ENCODE assay signal across 14 cellular contexts in the genomic region with DNA sequence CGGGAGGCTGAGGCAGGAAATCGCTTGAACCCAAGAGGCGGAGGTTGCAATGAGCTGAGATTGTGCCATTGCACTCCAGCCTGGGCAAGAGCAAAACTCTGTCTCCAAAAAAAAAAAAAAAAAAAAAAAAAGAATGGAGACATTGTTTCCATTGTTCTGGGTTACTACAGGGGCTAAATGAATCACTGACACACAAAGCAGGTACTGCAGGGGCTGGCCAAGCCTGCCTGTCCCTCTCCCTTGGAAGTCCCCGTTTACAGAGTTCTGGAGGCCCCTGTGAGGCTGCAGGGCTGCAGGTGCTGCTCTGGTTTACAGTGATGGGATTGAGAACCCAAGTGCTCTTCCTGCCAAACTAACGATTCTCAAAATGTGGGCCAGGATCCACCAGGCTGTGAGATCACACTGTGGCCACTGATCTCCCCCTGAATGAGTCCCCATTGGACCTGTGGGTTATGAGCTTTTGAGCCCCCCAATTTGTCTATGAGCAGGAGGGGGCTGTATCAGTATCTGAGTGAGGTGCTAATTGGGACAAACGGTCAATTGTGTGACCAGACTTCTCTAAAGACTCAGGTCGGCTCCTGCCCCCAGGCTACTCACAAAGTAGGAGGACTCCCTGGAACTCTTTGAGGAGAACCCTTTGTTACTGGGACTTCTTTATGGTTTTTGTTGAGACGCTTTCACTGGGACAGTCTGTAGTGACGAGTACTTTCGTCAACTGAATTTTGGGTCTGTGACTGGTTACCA. TPM values are rescaled to one million over a fixed set of nuclear protein-coding genes. Genes with fewer than 3 reads are reported as not detected.
DNase-seq lines count a peak whose midpoint lies in the region; ATAC-seq, FAIRE-seq and TF ChIP-seq lines count a peak whose summit lies in the region.
"Had no signal": no experiment of that assay in that cellular context is flagged by ENCODE, and none has a peak within 500 bp of the region (broad histone marks: within the 10 kb centered on the region; RNA-seq: fewer than 3 reads in every experiment).

No MANE protein-coding gene starts in this region.

- H3K27ac ChIP-seq in PC-9 (no peak overlapping the region), epithelial cell of prostate (no peak overlapping the region), small intestine (ENCODE audit: low read depth in 1 of 2, low read length in 1 of 2) (no peak overlapping the region)
- H3K27ac ChIP-seq: left lung had no signal

- H3F3A ChIP-seq in PC-9 (ENCODE audit: insufficient read depth, low read depth), result peaks cover 33% of the 10 kb centered on the region; the same call in 1 of the 2 replicates

- H3K27ac Mint-ChIP-seq in activated CD8-positive, alpha-beta T cell treated with anti-CD3 and anti-CD28 coated beads for 36 hours, result no peak overlapping the region
- H3K27ac Mint-ChIP-seq in activated CD8-positive, alpha-beta T cell treated with anti-CD3 and anti-CD28 coated beads, Interleukin-2, amount 10 ng/mL, durations not matched to agents 7 days and 5 days, result no peak overlapping the region
- peak overlapping the region; percentile 26 to 37 for H3K27ac Mint-ChIP-seq in stimulated activated naive CD8-positive, alpha-beta T cell treated with anti-CD3 and anti-CD28 coated beads, Interleukin-15, amount 100 ng/mL, for 72 hours

- no peak overlapping the region for H2AFZ ChIP-seq in PC-9

- BruUV-seq in PC-9 (replicated peaks; lab: Mats Ljungman, UMichigan), result no TSS peak

- peaks cover 17% of the 10 kb centered on the region for H3K4me1 Mint-ChIP-seq in activated CD8-positive, alpha-beta T cell treated with anti-CD3 and anti-CD28 coated beads for 36 hours (ENCODE audit: low read depth)
- peaks cover 33% of the 10 kb centered on the region for H3K4me1 Mint-ChIP-seq in activated CD8-positive, alpha-beta T cell treated with anti-CD3 and anti-CD28 coated beads, Interleukin-2, amount 10 ng/mL, durations not matched to agents 7 days and 5 days (ENCODE audit: low read depth)
- peaks cover 26% of the 10 kb centered on the region for H3K4me1 Mint-ChIP-seq in stimulated activated naive CD8-positive, alpha-beta T cell treated with anti-CD3 and anti-CD28 coated beads, Interleukin-15, amount 100 ng/mL, for 72 hours

- POLR2A ChIA-PET in activated CD8-positive, alpha-beta T cell treated with anti-CD3 and anti-CD28 coated beads for 36 hours (lab: Charles Lee), result no interaction called here
- POLR2A ChIA-PET in activated CD8-positive, alpha-beta T cell treated with anti-CD3 and anti-CD28 coated beads, Interleukin-2, amount 10 ng/mL, durations not matched to agents 7 days and 5 days (lab: Charles Lee), result no interaction called here
- POLR2A ChIA-PET in PC-9 (lab: Charles Lee; ENCODE audit: unreplicated experiment), result no interaction called here

- FAIRE-seq in GM12892 (lab: Jason Lieb, UNC), result no peak
- FAIRE-seq in small intestine (lab: Jason Lieb, UNC), result no peak
- FAIRE-seq: K562 had no signal

- no peaks in the 10 kb centered on the region for H3K9me3 Mint-ChIP-seq in activated CD8-positive, alpha-beta T cell treated with anti-CD3 and anti-CD28 coated beads for 36 hours
- H3K9me3 Mint-ChIP-seq in activated CD8-positive, alpha-beta T cell treated with anti-CD3 and anti-CD28 coated beads, Interleukin-2, amount 10 ng/mL, durations not matched to agents 7 days and 5 days (ENCODE audit: insufficient read depth), result no peaks in the 10 kb centered on the region
- H3K9me3 Mint-ChIP-seq in stimulated activated naive CD8-positive, alpha-beta T cell treated with anti-CD3 and anti-CD28 coated beads, Interleukin-15, amount 100 ng/mL, for 72 hours, result no peaks in the 10 kb centered on the region

- peak; percentile 45 for DNase-seq in activated CD8-positive, alpha-beta T cell treated with anti-CD3 and anti-CD28 coated beads for 36 hours
- no peak for DNase-seq in activated CD8-positive, alpha-beta T cell treated with anti-CD3 and anti-CD28 coated beads, Interleukin-2, amount 10 ng/mL, durations not matched to agents 7 days and 5 days
- DNase-seq in PC-9 (no peak), epithelial cell of prostate (ENCODE audit: low read depth, low spot score) (peak; percentile 59), HAP-1 (ENCODE audit: low spot score in 2 of 2) (no peak), GM12892 (ENCODE audit: insufficient read length) (no peak), small intestine (no peak)
- DNase-seq in stimulated activated naive CD8-positive, alpha-beta T cell treated with anti-CD3 and anti-CD28 coated beads, Interleukin-15, amount 100 ng/mL, for 72 hours, result peak in 1 of 2 donors; percentile 20
- DNase-seq: activated CD8-positive, alpha-beta memory T cell treated with anti-CD3 and anti-CD28 coated beads for 24 hours; amniotic stem cell; glutamatergic neuron; NCI-H2029 treated with DMSO at 0.1 percent for 48 hours had no signal

- no peak for TF ChIP-seq CTCF in activated CD8-positive, alpha-beta T cell treated with anti-CD3 and anti-CD28 coated beads for 36 hours (IDR thresholded peaks at IDR 0.05)
- TF ChIP-seq CTCF in PC-9 (conservative IDR thresholded peaks at IDR 0.05), result no peak

- H3K9me3 ChIP-seq in PC-9 (ENCODE audit: insufficient read depth, low read depth) (no peaks in the 10 kb centered on the region), HAP-1 (no peaks in the 10 kb centered on the region), small intestine (ENCODE audit: control insufficient read depth, low read depth) (no peaks in the 10 kb centered on the region)
- H3K9me3 ChIP-seq: left lung had no signal

- H3K4me3 Mint-ChIP-seq in activated CD8-positive, alpha-beta T cell treated with anti-CD3 and anti-CD28 coated beads for 36 hours, result no peak overlapping the region
- H3K4me3 Mint-ChIP-seq in activated CD8-positive, alpha-beta T cell treated with anti-CD3 and anti-CD28 coated beads, Interleukin-2, amount 10 ng/mL, durations not matched to agents 7 days and 5 days, result no peak overlapping the region
- no peak overlapping the region for H3K4me3 Mint-ChIP-seq in stimulated activated naive CD8-positive, alpha-beta T cell treated with anti-CD3 and anti-CD28 coated beads, Interleukin-15, amount 100 ng/mL, for 72 hours

- TF ChIP-seq POLR2A in GM12892 (IDR thresholded peaks at IDR 0.05; ENCODE audit: low read depth, low read length), result no peak

- H3K36me3 Mint-ChIP-seq in activated CD8-positive, alpha-beta T cell treated with anti-CD3 and anti-CD28 coated beads for 36 hours (ENCODE audit: low read depth), result no peaks in the 10 kb centered on the region
- H3K36me3 Mint-ChIP-seq in activated CD8-positive, alpha-beta T cell treated with anti-CD3 and anti-CD28 coated beads, Interleukin-2, amount 10 ng/mL, durations not matched to agents 7 days and 5 days (ENCODE audit: low read depth), result no peaks in the 10 kb centered on the region

- H3K4me3 ChIP-seq in PC-9, result no peak overlapping the region
- H3K4me3 ChIP-seq in HAP-1, result no peak overlapping the region
- no peak overlapping the region for H3K4me3 ChIP-seq in small intestine (ENCODE audit: low read depth in 1 of 2, low read length in 2 of 2)
- H3K4me3 ChIP-seq: K562, left lung had no signal

- intact Hi-C loops in activated CD8-positive, alpha-beta T cell treated with anti-CD3 and anti-CD28 coated beads for 36 hours (cut with micrococcal nuclease), result no loop called here
- intact Hi-C loops in PC-9 (cut with micrococcal nuclease; ENCODE audit: unreplicated experiment), result loop anchor here (10.0 kb wide), 1 partner anchor 127 kb away; no protein-coding TSS in a partner anchor

- H3K79me2 ChIP-seq in PC-9 (ENCODE audit: low read depth), result no peaks in the 10 kb centered on the region

- no peaks in the 10 kb centered on the region for H3K36me3 ChIP-seq in PC-9 (ENCODE audit: low read depth)
- no peaks in the 10 kb centered on the region for H3K36me3 ChIP-seq in HAP-1 (replicated peaks)
- no peaks in the 10 kb centered on the region for H3K36me3 ChIP-seq in small intestine (ENCODE audit: control insufficient read depth in 2 of 2, insufficient read depth in 2 of 2, low read length in 2 of 2)
- H3K36me3 ChIP-seq: left lung had no signal

- H4K20me1 ChIP-seq in PC-9 (ENCODE audit: insufficient read depth), result no peaks in the 10 kb centered on the region

- peak; percentile 88 for ATAC-seq in activated CD8-positive, alpha-beta T cell treated with anti-CD3 and anti-CD28 coated beads for 36 hours
- no peak for ATAC-seq in activated CD8-positive, alpha-beta T cell treated with anti-CD3 and anti-CD28 coated beads, Interleukin-2, amount 10 ng/mL, durations not matched to agents 7 days and 5 days
- peak; percentile 81 for ATAC-seq in stimulated activated naive CD8-positive, alpha-beta T cell treated with anti-CD3 and anti-CD28 coated beads, Interleukin-15, amount 100 ng/mL, for 72 hours
- ATAC-seq: K562, left lung had no signal

- H3K9me2 ChIP-seq in PC-9 (ENCODE audit: insufficient read depth), result no peaks in the 10 kb centered on the region

- H3K4me2 ChIP-seq in PC-9, result 0 out of 2 replicates have a peak overlapping the region, but pooled peaks have one; percentile 16

- H3K4me1 ChIP-seq in PC-9 (replicated peaks; ENCODE audit: insufficient read depth) (peaks cover 45% of the 10 kb centered on the region), HAP-1 (no peaks in the 10 kb centered on the region), small intestine (ENCODE audit: control insufficient read depth in 2 of 2, insufficient read depth in 1 of 2, low read depth in 1 of 2, low read length in 1 of 2) (no peaks in the 10 kb centered on the region)

- H3K27me3 ChIP-seq in PC-9 (ENCODE audit: insufficient read depth, low read depth) (no peaks in the 10 kb centered on the region), HAP-1 (ENCODE audit: low read depth) (no peaks in the 10 kb centered on the region), small intestine (ENCODE audit: control insufficient read depth in 2 of 2, insufficient read depth in 2 of 2, low read length in 2 of 2) (no peaks in the 10 kb centered on the region)
- H3K27me3 ChIP-seq: left lung had no signal

- CTCF ChIA-PET in activated CD8-positive, alpha-beta T cell treated with anti-CD3 and anti-CD28 coated beads for 36 hours (lab: Charles Lee), result no interaction called here
- CTCF ChIA-PET in activated CD8-positive, alpha-beta T cell treated with anti-CD3 and anti-CD28 coated beads, Interleukin-2, amount 10 ng/mL, durations not matched to agents 7 days and 5 days (lab: Charles Lee), result no interaction called here
- CTCF ChIA-PET in PC-9 (lab: Charles Lee), result interaction anchor here (0.6 kb wide), 2 partner anchors 457 to 467 kb away, joined by 3 read pairs; no protein-coding TSS in a partner anchor

- in situ Hi-C loops in HAP-1 (cut with MboI; ENCODE audit: low sequenced_read_pairs), result no loop called here

- no peaks in the 10 kb centered on the region for H3K27me3 Mint-ChIP-seq in activated CD8-positive, alpha-beta T cell treated with anti-CD3 and anti-CD28 coated beads for 36 hours
- no peaks in the 10 kb centered on the region for H3K27me3 Mint-ChIP-seq in activated CD8-positive, alpha-beta T cell treated with anti-CD3 and anti-CD28 coated beads, Interleukin-2, amount 10 ng/mL, durations not matched to agents 7 days and 5 days (ENCODE audit: low read depth)
- no peaks in the 10 kb centered on the region for H3K27me3 Mint-ChIP-seq in stimulated activated naive CD8-positive, alpha-beta T cell treated with anti-CD3 and anti-CD28 coated beads, Interleukin-15, amount 100 ng/mL, for 72 hours

- 70 to 82% (median 70%) methylated on average over 10 of the region's 10 CpGs for WGBS in small intestine, 3 donors

RNA-seq across cellular contexts. Expression of gene DNAH17, which starts 39.0 kb away (rescaled TPM):
- under 1 TPM; 0.41 to 0.45 TPM for total RNA-seq in activated CD8-positive, alpha-beta T cell treated with anti-CD3 and anti-CD28 coated beads for 36 hours
- under 1 TPM; 0.10 to 0.61 TPM for total RNA-seq in activated CD8-positive, alpha-beta T cell treated with anti-CD3 and anti-CD28 coated beads, Interleukin-2, amount 10 ng/mL, durations not matched to agents 7 days and 5 days
- total RNA-seq in PC-9 (2021), result 0.76 and 1.4 TPM in 2 replicates
- 1.9 TPM for polyA plus RNA-seq in GM12892 (2012; ENCODE audit: missing spikeins)
- polyA plus RNA-seq in small intestine, result under 1 TPM in 1 of 3 donors, not detected in 2; 0.57 TPM

Comparison
In these comparisons a context has a peak if more than half of its experiments do, and no peak if none do; other contexts are left out.
1. DNase-seq: peak in activated CD8-positive, alpha-beta T cell treated with anti-CD3 and anti-CD28 coated beads for 36 hours (single experiment) and epithelial cell of prostate (single experiment); none in activated CD8-positive, alpha-beta T cell treated with anti-CD3 and anti-CD28 coated beads, Interleukin-2, amount 10 ng/mL, durations not matched to agents 7 days and 5 days (single experiment), PC-9 (0 of 2), HAP-1 (0 of 2), GM12892 (single experiment) and small intestine (single experiment).
2. H3K27ac Mint-ChIP-seq: peak in stimulated activated naive CD8-positive, alpha-beta T cell treated with anti-CD3 and anti-CD28 coated beads, Interleukin-15, amount 100 ng/mL, for 72 hours (2 of 2); none in activated CD8-positive, alpha-beta T cell treated with anti-CD3 and anti-CD28 coated beads for 36 hours (single experiment) and activated CD8-positive, alpha-beta T cell treated with anti-CD3 and anti-CD28 coated beads, Interleukin-2, amount 10 ng/mL, durations not matched to agents 7 days and 5 days (single experiment).